Comparison of ENCODE assay signal across 1 cellular context in genomic region chr17:82412535-82413520, GRCh38.
TF ChIP-seq lines count a peak whose summit lies in the region.

No MANE protein-coding gene starts in this region.

TF ChIP-seq in HepG2, 621 proteins besides CTCF, POLR2A, EP300 and RAD21 (continued from another document):
- TF ChIP-seq CHD4 (IDR thresholded peaks at IDR 0.05; ENCODE audit: borderline replicate concordance, low read length): no peak
- peak; percentile 66; the same call in 1 of the 2 replicates for TF ChIP-seq BORCS8-MEF2B (CRISPR knock-in tag; IDR thresholded peaks at IDR 0.05)
- 0 out of 2 replicates have a peak, but pooled peaks have one; percentile 25 for TF ChIP-seq PHF8 (CRISPR knock-in tag; IDR thresholded peaks at IDR 0.05)
- no peak for TF ChIP-seq ZFP82 (CRISPR knock-in tag; IDR thresholded peaks at IDR 0.05; ENCODE audit: borderline replicate concordance)
- TF ChIP-seq RXRA (CRISPR knock-in tag; IDR thresholded peaks at IDR 0.05): peak; percentile 47; the same call in 1 of the 2 replicates
- TF ChIP-seq ZNF839 (CRISPR knock-in tag; IDR thresholded peaks at IDR 0.05; ENCODE audit: borderline replicate concordance): no peak
- no peak for TF ChIP-seq RELA (CRISPR knock-in tag; IDR thresholded peaks at IDR 0.05)
- no peak for TF ChIP-seq NPAS2 (CRISPR knock-in tag; IDR thresholded peaks at IDR 0.05; ENCODE audit: borderline replicate concordance)
- no peak for TF ChIP-seq HOXA7 (CRISPR knock-in tag; IDR thresholded peaks at IDR 0.05)
- TF ChIP-seq ZNF235 (CRISPR knock-in tag; IDR thresholded peaks at IDR 0.05; ENCODE audit: borderline replicate concordance): no peak
- no peak for TF ChIP-seq ZNF180 (CRISPR knock-in tag; IDR thresholded peaks at IDR 0.05; ENCODE audit: borderline replicate concordance, low read depth)
- TF ChIP-seq, protein P1, sequence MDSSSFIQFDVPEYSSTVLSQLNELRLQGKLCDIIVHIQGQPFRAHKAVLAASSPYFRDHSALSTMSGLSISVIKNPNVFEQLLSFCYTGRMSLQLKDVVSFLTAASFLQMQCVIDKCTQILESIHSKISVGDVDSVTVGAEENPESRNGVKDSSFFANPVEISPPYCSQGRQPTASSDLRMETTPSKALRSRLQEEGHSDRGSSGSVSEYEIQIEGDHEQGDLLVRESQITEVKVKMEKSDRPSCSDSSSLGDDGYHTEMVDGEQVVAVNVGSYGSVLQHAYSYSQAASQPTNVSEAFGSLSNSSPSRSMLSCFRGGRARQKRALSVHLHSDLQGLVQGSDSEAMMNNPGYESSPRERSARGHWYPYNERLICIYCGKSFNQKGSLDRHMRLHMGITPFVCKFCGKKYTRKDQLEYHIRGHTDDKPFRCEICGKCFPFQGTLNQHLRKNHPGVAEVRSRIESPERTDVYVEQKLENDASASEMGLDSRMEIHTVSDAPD (CRISPR knock-in tag; IDR thresholded peaks at IDR 0.05): no peak
- TF ChIP-seq RCOR2 (CRISPR knock-in tag; IDR thresholded peaks at IDR 0.05): 0 out of 2 replicates have a peak, but pooled peaks have one; percentile 37
- peak; percentile 13; the same call in 1 of the 2 replicates for TF ChIP-seq ZBTB38 (CRISPR knock-in tag; IDR thresholded peaks at IDR 0.05)
- TF ChIP-seq ZNF264 (CRISPR knock-in tag; IDR thresholded peaks at IDR 0.05): 0 out of 2 replicates have a peak, but pooled peaks have one; percentile 42
- TF ChIP-seq ZNF740 (CRISPR knock-in tag; IDR thresholded peaks at IDR 0.05): no peak
- TF ChIP-seq ZNF276 (CRISPR knock-in tag; IDR thresholded peaks at IDR 0.05; ENCODE audit: low read depth): no peak
TF ChIP-seq in HepG2: peak in this region for 97.
